ENCODE assay signal across 25 cellular contexts in the genomic region with DNA sequence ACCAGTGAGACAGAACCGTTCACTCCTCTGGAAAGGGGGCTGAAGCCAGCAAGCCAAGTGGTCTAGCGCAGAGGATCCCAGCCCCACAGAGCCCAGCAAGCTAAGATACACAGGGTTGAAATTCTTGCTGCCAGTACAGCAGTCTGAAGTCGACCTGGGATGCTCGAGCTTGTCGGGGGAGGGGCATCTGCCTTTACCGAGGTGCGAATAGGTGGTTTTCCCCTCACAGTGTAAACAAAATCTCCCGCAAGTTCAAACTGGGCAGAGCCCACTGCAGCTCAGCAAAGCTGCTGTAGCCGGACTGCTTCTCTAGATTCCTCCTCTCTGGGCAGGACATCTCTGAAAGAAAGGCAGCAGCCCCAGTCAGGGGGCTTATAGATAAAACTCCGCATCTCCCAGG.
"Had no signal": no experiment of that assay in that cellular context is flagged by ENCODE, and none has a peak within 500 bp of the region (broad histone marks: within the 10 kb centered on the region; RNA-seq: fewer than 3 reads in every experiment).

No MANE protein-coding gene starts in this region.

- H3K4me3 Mint-ChIP-seq: naive thymus-derived CD8-positive, alpha-beta T cell; nephron; neural crest cell; stimulated activated naive B cell treated with anti-CD40 and anti-IgM and Interleukin-4, amounts not matched to agents 10 μg/mL and 1 μg/mL and 100 μg/mL, for 72 hours; type B pancreatic cell had no signal

- H3K27me3 Mint-ChIP-seq: naive thymus-derived CD8-positive, alpha-beta T cell; stimulated activated naive B cell treated with anti-CD40 and anti-IgM and Interleukin-4, amounts not matched to agents 10 μg/mL and 1 μg/mL and 100 μg/mL, for 72 hours; type B pancreatic cell had no signal

- H3K9me3 Mint-ChIP-seq: naive thymus-derived CD8-positive, alpha-beta T cell; stimulated activated naive B cell treated with anti-CD40 and anti-IgM and Interleukin-4, amounts not matched to agents 10 μg/mL and 1 μg/mL and 100 μg/mL, for 72 hours had no signal

- H3K9me3 ChIP-seq: left lung, lower lobe of right lung, psoas muscle, right atrium auricular region, right lobe of liver, stomach, suprapubic skin, tibial nerve, uterus had no signal

- H3K79me2 ChIP-seq: hepatocyte had no signal

- H2AFZ ChIP-seq: hepatocyte, parathyroid adenoma had no signal

- H3K27me3 ChIP-seq: hepatocyte, left lung, right atrium auricular region, right lobe of liver, stomach, suprapubic skin, tibial nerve, uterus had no signal

- ATAC-seq: left colon; left lung; lower lobe of right lung; naive thymus-derived CD8-positive, alpha-beta T cell; psoas muscle; right lobe of liver; stimulated activated naive B cell treated with anti-CD40 and anti-IgM and Interleukin-4, amounts not matched to agents 10 μg/mL and 1 μg/mL and 100 μg/mL, for 72 hours; stimulated activated naive CD8-positive, alpha-beta T cell treated with anti-CD3 and anti-CD28 coated beads, Interleukin-15, Interleukin-2, amounts not matched to agents 100 U/mL and 50 U/mL, for 24 hours had no signal

- DNase-seq: kidney glomerular epithelial cell; left colon; left lung; lower lobe of right lung; mammary epithelial cell; mesenchymal stem cell; naive thymus-derived CD8-positive, alpha-beta T cell; occipital lobe; psoas muscle; right lobe of liver; stimulated activated CD4-positive, alpha-beta T cell treated with anti-CD3 and anti-CD28 coated beads, Interleukin-2, amount 100 ng/mL, for 24 hours; stimulated activated CD4-positive, alpha-beta T cell treated with anti-CD3 and anti-CD28 coated beads, Interleukin-4, amount 100 ng/mL, for 1 hour; stimulated activated naive B cell treated with anti-CD40 and anti-IgM and Interleukin-4, amounts not matched to agents 10 μg/mL and 1 μg/mL and 100 μg/mL, for 72 hours; stimulated activated naive CD8-positive, alpha-beta T cell treated with anti-CD3 and anti-CD28 coated beads, Interleukin-15, Interleukin-2, amounts not matched to agents 100 U/mL and 50 U/mL, for 24 hours; stomach; uterus had no signal

- H3K27ac Mint-ChIP-seq: nephron; stimulated activated naive B cell treated with anti-CD40 and anti-IgM and Interleukin-4, amounts not matched to agents 10 μg/mL and 1 μg/mL and 100 μg/mL, for 72 hours; type B pancreatic cell had no signal

- H3K4me1 ChIP-seq: left lung, lower lobe of right lung, parathyroid adenoma, psoas muscle, right atrium auricular region, right lobe of liver, stomach, suprapubic skin, uterus had no signal

- H3K27ac ChIP-seq: hepatocyte, left lung, lower lobe of right lung, parathyroid adenoma, psoas muscle, right atrium auricular region, right lobe of liver, stomach, suprapubic skin, uterus had no signal

- H3K4me2 ChIP-seq: hepatocyte, smooth muscle cell had no signal

- H3K4me1 Mint-ChIP-seq: nephron; stimulated activated naive B cell treated with anti-CD40 and anti-IgM and Interleukin-4, amounts not matched to agents 10 μg/mL and 1 μg/mL and 100 μg/mL, for 72 hours had no signal

- H3K36me3 ChIP-seq: uterus had no signal

- H3K4me3 ChIP-seq: hepatocyte, left lung, lower lobe of right lung, psoas muscle, right atrium auricular region, right lobe of liver, smooth muscle cell, stomach, suprapubic skin, tibial nerve, uterus had no signal
